ENCODE assay signal across 1 cellular context in the genomic region with DNA sequence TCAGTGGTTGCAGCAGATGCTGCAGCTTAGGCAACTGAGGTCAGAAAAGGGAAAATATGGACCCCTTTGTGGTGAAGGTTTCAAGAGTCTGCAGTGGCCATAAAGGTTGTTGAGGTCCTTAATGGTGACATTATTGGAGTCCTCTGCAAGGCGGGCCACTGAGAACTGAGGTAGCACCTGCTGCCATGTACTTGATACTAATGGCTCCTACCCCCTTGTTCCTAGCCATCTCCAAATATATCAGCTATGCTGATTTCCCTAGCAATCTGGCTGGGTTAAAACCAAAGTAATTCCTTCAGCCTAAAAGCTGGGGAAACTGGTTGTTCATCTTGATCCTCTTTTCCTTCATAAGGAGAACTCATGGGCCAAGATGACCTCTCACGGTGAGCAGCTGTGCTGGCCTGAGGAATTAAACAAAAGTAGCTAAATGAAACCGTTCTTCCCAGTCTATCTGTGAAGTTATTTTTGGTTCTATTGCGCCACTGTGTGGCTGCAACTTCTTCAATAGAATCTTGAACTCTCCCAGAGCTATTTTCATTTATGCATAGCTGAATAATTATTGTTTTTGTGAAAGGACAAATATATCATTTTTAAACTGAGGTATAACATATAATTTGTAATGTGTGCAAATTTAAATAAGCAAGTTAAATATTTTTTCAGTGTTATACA.
TF ChIP-seq lines count a peak whose summit lies in the region.

No MANE protein-coding gene starts in this region.

TF ChIP-seq in H1, 55 proteins besides CTCF, POLR2A, EP300 and RAD21 (continued from another document):
- TF ChIP-seq SIN3A (conservative IDR thresholded peaks at IDR 0.05 in 1 of 2, IDR thresholded peaks at IDR 0.05 in 1 of 2; ENCODE audit: low read depth in 1 of 2, low read length in 2 of 2) = no peak
- no peak for TF ChIP-seq KDM5A (IDR thresholded peaks at IDR 0.05; ENCODE audit: low read length)
- no peak for TF ChIP-seq RFX5 (IDR thresholded peaks at IDR 0.05; ENCODE audit: borderline replicate concordance, low read depth, low read length)
- no peak for TF ChIP-seq SUZ12 (IDR thresholded peaks at IDR 0.05; ENCODE audit: low read length)
- no peak for TF ChIP-seq SIRT6 (IDR thresholded peaks at IDR 0.05; ENCODE audit: low read length)
- no peak for TF ChIP-seq CHD1 (IDR thresholded peaks at IDR 0.05; ENCODE audit: low read depth, low read length)
- no peak for TF ChIP-seq NRF1 (IDR thresholded peaks at IDR 0.05; ENCODE audit: low read depth, low read length)
- TF ChIP-seq BACH1 (IDR thresholded peaks at IDR 0.05; ENCODE audit: low read length) = no peak
- no peak for TF ChIP-seq SP4 (IDR thresholded peaks at IDR 0.05; ENCODE audit: low read length)
- no peak for TF ChIP-seq SRF (IDR thresholded peaks at IDR 0.05; ENCODE audit: low read depth, low read length)
- TF ChIP-seq, protein P1, sequence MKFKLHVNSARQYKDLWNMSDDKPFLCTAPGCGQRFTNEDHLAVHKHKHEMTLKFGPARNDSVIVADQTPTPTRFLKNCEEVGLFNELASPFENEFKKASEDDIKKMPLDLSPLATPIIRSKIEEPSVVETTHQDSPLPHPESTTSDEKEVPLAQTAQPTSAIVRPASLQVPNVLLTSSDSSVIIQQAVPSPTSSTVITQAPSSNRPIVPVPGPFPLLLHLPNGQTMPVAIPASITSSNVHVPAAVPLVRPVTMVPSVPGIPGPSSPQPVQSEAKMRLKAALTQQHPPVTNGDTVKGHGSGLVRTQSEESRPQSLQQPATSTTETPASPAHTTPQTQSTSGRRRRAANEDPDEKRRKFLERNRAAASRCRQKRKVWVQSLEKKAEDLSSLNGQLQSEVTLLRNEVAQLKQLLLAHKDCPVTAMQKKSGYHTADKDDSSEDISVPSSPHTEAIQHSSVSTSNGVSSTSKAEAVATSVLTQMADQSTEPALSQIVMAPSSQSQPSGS (IDR thresholded peaks at IDR 0.05; ENCODE audit: low read length) = no peak
- no peak for TF ChIP-seq RBBP5 (IDR thresholded peaks at IDR 0.05; ENCODE audit: borderline replicate concordance, low read depth, low read length)
